Comparison of ENCODE assay signal across 9 cellular contexts in genomic region chr6:70414813-70415212, GRCh38. TPM values are rescaled to one million over a fixed set of nuclear protein-coding genes. Genes with fewer than 3 reads are reported as not detected.
DNase-seq lines count a peak whose midpoint lies in the region; ATAC-seq, FAIRE-seq and TF ChIP-seq lines count a peak whose summit lies in the region.
"Had no signal": no experiment of that assay in that cellular context is flagged by ENCODE, and none has a peak within 500 bp of the region (broad histone marks: within the 10 kb centered on the region; RNA-seq: fewer than 3 reads in every experiment).

No MANE protein-coding gene starts in this region.

- H3K4me1 Mint-ChIP-seq in astrocyte (ENCODE audit: low read depth, unreplicated experiment): peaks cover 7% of the 10 kb centered on the region

- H2AFZ ChIP-seq in HCT116 (ENCODE audit: low read depth, low read length, poor library complexity, severe bottlenecking): no peak overlapping the region
- no peak overlapping the region for H2AFZ ChIP-seq in astrocyte (ENCODE audit: low read depth, low read length)

- no peak for TF ChIP-seq RAD21 in A549 (conservative IDR thresholded peaks at IDR 0.05 in 1 of 2, IDR thresholded peaks at IDR 0.05 in 1 of 2)
- no peak for TF ChIP-seq RAD21 in HCT116 (IDR thresholded peaks at IDR 0.05; ENCODE audit: low read depth)

- TSS peak; percentile 49 for BruUV-seq in HCT116 (replicated peaks; lab: Mats Ljungman, UMichigan)

- H3K79me2 ChIP-seq in HCT116 (ENCODE audit: insufficient read depth, low read length) (peaks cover 63% of the 10 kb centered on the region), astrocyte (ENCODE audit: insufficient read depth, low read length) (no peaks in the 10 kb centered on the region)

- no peaks in the 10 kb centered on the region for H3K27me3 Mint-ChIP-seq in astrocyte (ENCODE audit: low read depth, unreplicated experiment)

- peaks cover 2% of the 10 kb centered on the region for H3K9me3 Mint-ChIP-seq in astrocyte (ENCODE audit: unreplicated experiment)

- DNase-seq in A549 (ENCODE audit: low read depth in 1 of 2, low spot score in 1 of 2) (no peak), HCT116 (ENCODE audit: low read depth, low spot score) (no peak), astrocyte (ENCODE audit: low read depth) (no peak), NCI-H510A treated with DMSO at 0.1 percent for 48 hours (lab: John Stamatoyannopoulos, UW) (no peak), NCI-H146 (lab: John Stamatoyannopoulos, UW) (no peak)
- DNase-seq: stimulated activated CD4-positive, alpha-beta T cell treated with anti-CD3 and anti-CD28 coated beads, Interleukin-4, amount 100 ng/mL, for 1 hour had no signal

- POLR2A ChIA-PET in A549 (lab: Yijun Ruan, JAX) (interaction anchor here (0.7 kb wide), 1 partner anchor 20 kb away, joined by 8 read pairs; no protein-coding TSS in a partner anchor), HCT116 (lab: Charles Lee) (no interaction called here)

- H3K27me3 ChIP-seq in HCT116 (ENCODE audit: insufficient read depth, low read length): no peaks in the 10 kb centered on the region
- H3K27me3 ChIP-seq in astrocyte (ENCODE audit: insufficient read depth, low read length): no peaks in the 10 kb centered on the region
- H3K27me3 ChIP-seq in gastroesophageal sphincter: no peaks in the 10 kb centered on the region

- H3K9me2 ChIP-seq in HCT116 (ENCODE audit: insufficient read depth): no peaks in the 10 kb centered on the region

- TF ChIP-seq POLR2A in A549 (IDR thresholded peaks at IDR 0.05; ENCODE audit: low read length) (no peak), HCT116 (IDR thresholded peaks at IDR 0.05; ENCODE audit: borderline replicate concordance, extremely low read depth, insufficient read depth, insufficient read length) (no peak), gastroesophageal sphincter (IDR thresholded peaks at IDR 0.05) (no peak)

- RAD21 ChIA-PET in HCT116 (lab: Charles Lee; ENCODE audit: low non-redundant PET in 1 of 2, low total read pairs in 2 of 2, uncharacterized antibody in 2 of 2, unreplicated experiment in 2 of 2): no interaction called here

- H3K4me2 ChIP-seq in A549 (peak overlapping the region; percentile 63), HCT116 (ENCODE audit: low read length) (peak overlapping the region; percentile 91), astrocyte (ENCODE audit: low read length) (peak overlapping the region; percentile 97)

- TF ChIP-seq EP300 in A549 (IDR thresholded peaks at IDR 0.05) (no peak), gastroesophageal sphincter (IDR thresholded peaks at IDR 0.05) (no peak)

- H3K4me3 ChIP-seq in A549 (peak overlapping the region; percentile 77), HCT116 (replicated peaks in 1 of 2; ENCODE audit: low read depth in 1 of 2, low read length in 2 of 2) (peak overlapping the region; percentile 87 to 95), astrocyte (ENCODE audit: insufficient read depth, low read depth, low read length) (no peak overlapping the region), mesodermal cell (ENCODE audit: extremely low read depth, insufficient read depth, low read length, poor library complexity, severe bottlenecking) (peak overlapping the region; percentile 74), gastroesophageal sphincter (peak overlapping the region in 1 of 2 donors; percentile 90)

- intact Hi-C loops in HCT116 (cut with micrococcal nuclease): no loop called here

- H3K27ac ChIP-seq in A549 (peak overlapping the region in 1 of 2 experiments; percentile 96; a peak in 3 of 6 replicates), HCT116 (ENCODE audit: low read depth, low read length) (no peak overlapping the region), astrocyte (ENCODE audit: low read depth, low read length) (no peak overlapping the region), mesodermal cell (ENCODE audit: low read depth, low read length, severe bottlenecking) (no peak overlapping the region), gastroesophageal sphincter (no peak overlapping the region)

- H4K20me1 ChIP-seq in HCT116 (ENCODE audit: insufficient read depth) (no peaks in the 10 kb centered on the region), astrocyte (ENCODE audit: insufficient read depth, low read length) (no peaks in the 10 kb centered on the region)

- H3K27ac Mint-ChIP-seq in astrocyte (ENCODE audit: unreplicated experiment): no peak overlapping the region

- H3K9ac ChIP-seq in HCT116 (ENCODE audit: low read length) (peak overlapping the region; percentile 84), astrocyte (ENCODE audit: low read length) (no peak overlapping the region)

- H3K36me3 ChIP-seq in HCT116 (ENCODE audit: control insufficient read depth in 1 of 2, insufficient read depth in 2 of 2, low read length in 2 of 2) (peaks cover 0 to 6% of the 10 kb centered on the region in 2 experiments; a peak in 1 of 4 replicates), astrocyte (ENCODE audit: insufficient read depth, low read length) (no peaks in the 10 kb centered on the region), mesodermal cell (ENCODE audit: control insufficient read depth, insufficient read depth, low read length) (peaks cover 19% of the 10 kb centered on the region), gastroesophageal sphincter (peaks cover 0 to 24% of the 10 kb centered on the region in 2 donors)

- H3K4me1 ChIP-seq in A549 (peaks cover 26% of the 10 kb centered on the region; the same call in 2 of the 3 replicates), HCT116 (ENCODE audit: control insufficient read depth in 1 of 2, insufficient read depth in 2 of 2, low read length in 2 of 2) (peaks cover 7 to 21% of the 10 kb centered on the region in 2 experiments; a peak in 3 of 4 replicates), astrocyte (ENCODE audit: insufficient read depth, low read length) (no peaks in the 10 kb centered on the region), mesodermal cell (ENCODE audit: control insufficient read depth, insufficient read depth, low read length, poor library complexity, severe bottlenecking) (no peaks in the 10 kb centered on the region), gastroesophageal sphincter (peaks cover 0 to 33% (median 11%) of the 10 kb centered on the region in 3 donors)

- FAIRE-seq in A549 (lab: Jason Lieb, UNC): no peak
- no peak for FAIRE-seq in astrocyte (lab: Jason Lieb, UNC)

- 35% methylated on average over 2 of the region's 2 CpGs for WGBS in A549 (ENCODE audit: missing lambda C conversion rate)
- no CpG with 5 or more reads among the region's 2 CpGs for WGBS in mesodermal cell (ENCODE audit: insufficient coverage in 2 of 2), 2 experiments
- WGBS in gastroesophageal sphincter (ENCODE audit: low coverage in 1 of 2), 2 donors: 47 to 50% methylated on average over 1 to 2 of the region's 2 CpGs

- peak overlapping the region; percentile 99 for H3K4me3 Mint-ChIP-seq in astrocyte (ENCODE audit: unreplicated experiment)

- CTCF ChIA-PET in A549 (lab: Yijun Ruan, JAX): interaction anchor here (1.4 to 5.2 kb wide), 2 partner anchors 45 to 105 kb away, joined by 3 to 42 read pairs; no protein-coding TSS in a partner anchor
- CTCF ChIA-PET in HCT116 (lab: Charles Lee): no interaction called here

- TF ChIP-seq CTCF in A549 (IDR thresholded peaks at IDR 0.05) (no peak), HCT116 (IDR thresholded peaks at IDR 0.05 in 2 of 3, conservative IDR thresholded peaks at IDR 0.05 in 1 of 3; ENCODE audit: borderline replicate concordance in 1 of 3, insufficient read depth in 1 of 3, low read depth in 2 of 3, low read length in 2 of 3) (no peak), astrocyte (IDR thresholded peaks at IDR 0.05; ENCODE audit: insufficient read depth, low read depth, low read length) (no peak), gastroesophageal sphincter (IDR thresholded peaks at IDR 0.05) (no peak)

- ATAC-seq in A549 (no peak), HCT116 (no peak), gastroesophageal sphincter (no peak), esophagus mucosa (no peak)

- H3K36me3 Mint-ChIP-seq in astrocyte (ENCODE audit: low read depth, unreplicated experiment): no peaks in the 10 kb centered on the region

- no peaks in the 10 kb centered on the region for H3K9me3 ChIP-seq in A549
- no peaks in the 10 kb centered on the region for H3K9me3 ChIP-seq in HCT116 (ENCODE audit: control insufficient read depth in 1 of 2, insufficient read depth in 1 of 2, low read depth in 1 of 2, low read length in 2 of 2)
- no peaks in the 10 kb centered on the region for H3K9me3 ChIP-seq in astrocyte (ENCODE audit: insufficient read depth, low read depth, low read length)
- H3K9me3 ChIP-seq in mesodermal cell (ENCODE audit: control insufficient read depth, low read length): no peaks in the 10 kb centered on the region
- H3K9me3 ChIP-seq in gastroesophageal sphincter: no peaks in the 10 kb centered on the region

TF ChIP-seq in A549, 52 proteins besides CTCF, POLR2A, EP300 and RAD21 (continues in another document):
- TF ChIP-seq BHLHE40 (IDR thresholded peaks at IDR 0.05; ENCODE audit: low read depth, low read length) (no peak), RARB (CRISPR knock-in tag; IDR thresholded peaks at IDR 0.05) (no peak)

TF ChIP-seq in HCT116, 20 proteins besides CTCF, POLR2A, EP300 and RAD21 (continues in another document):
- no peak for TF ChIP-seq POLR2AphosphoS5 (IDR thresholded peaks at IDR 0.05; ENCODE audit: low read depth, low read length)

RNA-seq across cellular contexts. Expression of gene FAM135A, which starts 1.5 kb away (rescaled TPM):
- polyA plus RNA-seq in A549 (2011; rRNA removed): 24.6 and 33.6 TPM in 2 replicates
- 3.9 and 5.1 TPM in 2 replicates for polyA plus RNA-seq in A549 (2012; cell fraction: cytosol; rRNA removed)
- 2.4 and 3.9 TPM in 2 replicates for polyA plus RNA-seq in A549 (2012; cell fraction: nucleus; rRNA removed)
- 10.0 to 11.3 TPM (median 10.8 TPM) in 3 replicates for polyA plus RNA-seq in A549 (2017; fragmentation: RNase III; extraction: RNeasy Plus Mini Kit Qiagen cat#74134 plus additional on column Dnase treatment)
- 25.2 and 28.0 TPM in 2 replicates for polyA minus RNA-seq in A549 (2011; rRNA and poly(A)+ RNA removed)
- total RNA-seq in HCT116 (2021; ENCODE audit: unreplicated experiment): 20.8 TPM
- 3.7 and 4.7 TPM in 2 replicates for polyA plus RNA-seq in HCT116 (2012)
- 8.4 and 10.0 TPM in 2 replicates for total RNA-seq in astrocyte
- polyA plus RNA-seq in mesodermal cell (2013, experiment 1 of 2): 12.1 TPM
- 12.8 TPM for polyA plus RNA-seq in mesodermal cell (2013, experiment 2 of 2)
- total RNA-seq in gastroesophageal sphincter: 10 to 100 TPM; 15.4 to 37.0 (median 29.9) TPM
- total RNA-seq in esophagus mucosa: 68.7 TPM
